In genomic region chr19:16594131-16594586, GRCh38 we compare ENCODE assay signal across 8 cellular contexts. TPM values are rescaled to one million over a fixed set of nuclear protein-coding genes. Genes with fewer than 3 reads are reported as not detected.
DNase-seq lines count a peak whose midpoint lies in the region; ATAC-seq and TF ChIP-seq lines count a peak whose summit lies in the region.

No MANE protein-coding gene starts in this region.

- H3K9me3 Mint-ChIP-seq in WTC11, result no peaks in the 10 kb centered on the region
- H3K9me3 Mint-ChIP-seq in memory B cell, result no peaks in the 10 kb centered on the region

- H3K27me3 Mint-ChIP-seq in WTC11 (ENCODE audit: low read depth) (no peaks in the 10 kb centered on the region), memory B cell (no peaks in the 10 kb centered on the region)

- DNase-seq in GM10266 (ENCODE audit: extremely low spot score) (peak; percentile 47), WTC11 (ENCODE audit: low spot score) (no peak), memory B cell (ENCODE audit: low spot score in 2 of 2) (peak; percentile 34 to 38), hepatocyte (ENCODE audit: low spot score) (no peak), aorta (no peak), putamen (ENCODE audit: low spot score) (no peak)

- H3K4me2 ChIP-seq in hepatocyte, result no peak overlapping the region

- H3K9me2 ChIP-seq in hepatocyte (replicated peaks; ENCODE audit: insufficient read depth), result no peaks in the 10 kb centered on the region

- intact Hi-C loops in aorta (cut with DNase I), result no loop called here

- H2AFZ ChIP-seq in hepatocyte, result no peak overlapping the region

- H3K4me3 ChIP-seq in hepatocyte (no peak overlapping the region), aorta (ENCODE audit: low read length in 2 of 2) (no peak overlapping the region)

- POLR2A ChIA-PET in WTC11 (lab: Charles Lee), result no interaction called here

- peaks cover 98% of the 10 kb centered on the region for H3K79me2 ChIP-seq in hepatocyte

- peaks cover 19% of the 10 kb centered on the region for H3K4me1 Mint-ChIP-seq in WTC11
- H3K4me1 Mint-ChIP-seq in memory B cell, result peaks cover 67% of the 10 kb centered on the region

- H3K27ac Mint-ChIP-seq in WTC11, result peak overlapping the region; percentile 19; the same call in 1 of the 2 replicates
- peak overlapping the region; percentile 88 for H3K27ac Mint-ChIP-seq in memory B cell

- H3K4me3 Mint-ChIP-seq in WTC11 (no peak overlapping the region), memory B cell (peak overlapping the region; percentile 51)

- peak; percentile 36 for ATAC-seq in HG03097 (IDR thresholded peaks at IDR 0.05; ENCODE audit: low FRiP score, unreplicated experiment)
- ATAC-seq in WTC11, result no peak
- ATAC-seq in memory B cell (ENCODE audit: low read depth), result peak; percentile 84
- no peak for ATAC-seq in aorta (ENCODE audit: low FRiP score)
- ATAC-seq in GM21528 (IDR thresholded peaks at IDR 0.05; ENCODE audit: low FRiP score, unreplicated experiment), result no peak

- no peaks in the 10 kb centered on the region for H3K27me3 ChIP-seq in hepatocyte
- no peaks in the 10 kb centered on the region for H3K27me3 ChIP-seq in aorta (ENCODE audit: control insufficient read depth in 1 of 2, insufficient read depth in 2 of 2, low read length in 1 of 2)

- 93% methylated on average over 10 of the region's 10 CpGs for WGBS in hepatocyte (ENCODE audit: low lambda C conversion rate, missing lambda C conversion rate)
- WGBS in aorta, 2 donors, result 81 to 82% methylated on average over 10 of the region's 10 CpGs

- TF ChIP-seq CTCF in GM10266 (IDR thresholded peaks at IDR 0.05; ENCODE audit: control insufficient read depth, insufficient read depth, low read depth, missing control alignments) (no peak), WTC11 (IDR thresholded peaks at IDR 0.05) (no peak), hepatocyte (IDR thresholded peaks at IDR 0.05; ENCODE audit: poor library complexity) (no peak)

- H3K36me3 ChIP-seq in hepatocyte (replicated peaks; ENCODE audit: insufficient read depth, low read depth), result no peaks in the 10 kb centered on the region
- no peaks in the 10 kb centered on the region for H3K36me3 ChIP-seq in aorta (ENCODE audit: control insufficient read depth in 1 of 2, insufficient read depth in 2 of 2, low read length in 1 of 2)

- CTCF ChIA-PET in WTC11 (lab: Charles Lee), result no interaction called here

- H3K4me1 ChIP-seq in hepatocyte (ENCODE audit: insufficient read depth), result no peaks in the 10 kb centered on the region
- H3K4me1 ChIP-seq in aorta (ENCODE audit: control insufficient read depth in 1 of 2, insufficient read depth in 2 of 2, low read length in 2 of 2), result no peaks in the 10 kb centered on the region

- no peaks in the 10 kb centered on the region for H3K9me3 ChIP-seq in hepatocyte (ENCODE audit: low read depth)
- H3K9me3 ChIP-seq in aorta (ENCODE audit: control insufficient read depth, low read length), result no peaks in the 10 kb centered on the region

- H3K36me3 Mint-ChIP-seq in WTC11 (no peaks in the 10 kb centered on the region), memory B cell (no peaks in the 10 kb centered on the region)

- H3K27ac ChIP-seq in hepatocyte, result no peak overlapping the region
- no peak overlapping the region for H3K27ac ChIP-seq in aorta (ENCODE audit: low read depth in 1 of 2, low read length in 2 of 2)

- H4K20me1 ChIP-seq in hepatocyte (ENCODE audit: insufficient read depth, poor library complexity, severe bottlenecking), result peaks cover 91% of the 10 kb centered on the region

TF ChIP-seq in WTC11, 78 proteins besides CTCF, POLR2A, EP300 and RAD21:
- TF ChIP-seq ZNF671 (CRISPR knock-in tag; IDR thresholded peaks at IDR 0.05) (no peak), KAT7 (CRISPR knock-in tag; IDR thresholded peaks at IDR 0.05; ENCODE audit: borderline replicate concordance) (no peak), NFE2L1 (CRISPR knock-in tag; IDR thresholded peaks at IDR 0.05) (no peak), TCF7 (CRISPR knock-in tag; IDR thresholded peaks at IDR 0.05; ENCODE audit: low read depth) (no peak), NR3C1 (CRISPR knock-in tag; conservative IDR thresholded peaks at IDR 0.05; ENCODE audit: low read depth) (no peak), ZNF532 (CRISPR knock-in tag; IDR thresholded peaks at IDR 0.05; ENCODE audit: borderline replicate concordance) (no peak), ATF1 (CRISPR knock-in tag; IDR thresholded peaks at IDR 0.05) (no peak), ERG (CRISPR knock-in tag; IDR thresholded peaks at IDR 0.05) (no peak), ETV6 (CRISPR knock-in tag; IDR thresholded peaks at IDR 0.05) (no peak)
TF ChIP-seq in WTC11: peak in this region for 0.

RNA-seq across cellular contexts. Expression of gene SLC35E1, which starts 21.9 kb away (rescaled TPM):
- total RNA-seq in WTC11 (2021), result 27.5 to 28.5 TPM (median 28.0 TPM) in 3 replicates
- total RNA-seq in hepatocyte, result 32.0 and 38.3 TPM in 2 replicates
- 33.0 and 33.3 TPM in 2 replicates for polyA plus RNA-seq in hepatocyte
- total RNA-seq in aorta, result 10 to 100 TPM; 33.9 to 37.7 TPM
- polyA plus RNA-seq in aorta, result 10 to 100 TPM; 22.5 to 24.5 TPM

RNA-seq across cellular contexts. Expression of gene MED26, which starts 33.8 kb away (rescaled TPM):
- total RNA-seq in WTC11 (2021) (11.7 to 14.2 TPM (median 12.3 TPM) in 3 replicates), hepatocyte (4.9 and 6.6 TPM in 2 replicates), aorta (1 to 10 TPM; 8.0 to 8.4 TPM)
- polyA plus RNA-seq in hepatocyte (7.8 and 8.0 TPM in 2 replicates), aorta (1 to 10 TPM in 1 of 2 donors, under 1 TPM in 1; 0.75 to 2.6 TPM)

RNA-seq across cellular contexts. Expression of gene CHERP, which starts 51.9 kb away (rescaled TPM):
- 67.4 to 98.7 TPM (median 75.8 TPM) in 3 replicates for total RNA-seq in WTC11 (2021)
- total RNA-seq in hepatocyte, result 6.1 and 7.8 TPM in 2 replicates
- polyA plus RNA-seq in hepatocyte, result 38.7 and 40.2 TPM in 2 replicates
- total RNA-seq in aorta, result 10 to 100 TPM; 32.4 to 36.6 TPM
- 10 to 100 TPM in 1 of 2 donors, 1 to 10 TPM in 1; 5.5 to 17.4 TPM for polyA plus RNA-seq in aorta

Comparison
In these comparisons a context has a peak if more than half of its experiments do, and no peak if none do; other contexts are left out.
1. DNase-seq: peak in GM10266 (single experiment) and memory B cell (2 of 2); none in WTC11 (single experiment), hepatocyte (single experiment), aorta (0 of 2) and putamen (single experiment).
2. ATAC-seq: peak in HG03097 (single experiment) and memory B cell (single experiment); none in WTC11 (single experiment), aorta (single experiment) and GM21528 (single experiment).